ENCODE assay signal across 12 cellular contexts in the genomic region with DNA sequence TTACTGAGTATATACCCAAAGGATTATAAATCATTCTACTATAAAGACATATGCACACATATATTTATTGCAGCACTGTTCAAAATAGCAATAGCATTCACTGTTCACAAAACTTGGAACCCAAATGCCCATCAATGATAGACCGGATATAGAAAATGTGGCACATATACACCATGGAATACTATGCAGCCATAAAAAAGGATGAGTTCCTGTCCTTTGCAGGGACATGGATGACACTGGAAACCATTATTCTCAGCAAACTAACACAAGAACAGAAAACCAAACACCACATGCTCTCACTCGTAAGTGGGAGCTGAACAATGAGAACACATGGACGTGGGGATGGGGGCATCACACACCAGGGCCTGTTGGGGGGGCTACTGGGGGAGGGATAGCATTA. TPM values are rescaled to one million over a fixed set of nuclear protein-coding genes. Genes with fewer than 3 reads are reported as not detected.
"Had no signal": no experiment of that assay in that cellular context is flagged by ENCODE, and none has a peak within 500 bp of the region (broad histone marks: within the 10 kb centered on the region; RNA-seq: fewer than 3 reads in every experiment).

No MANE protein-coding gene starts in this region.

RNA-seq across cellular contexts. Expression of a gene that starts 40.9 kb away (rescaled TPM):
- total RNA-seq: activated naive CD4-positive, alpha-beta T cell treated with anti-CD3 and anti-CD28 coated beads for 36 hours; activated naive CD4-positive, alpha-beta T cell treated with anti-CD3 and anti-CD28 coated beads, Interleukin-2, amount 50 U/mL, for 72 hours; activated naive CD8-positive, alpha-beta T cell treated with anti-CD3 and anti-CD28 coated beads for 36 hours; activated naive CD8-positive, alpha-beta T cell treated with anti-CD3 and anti-CD28 coated beads, Interleukin-2, amount 10 ng/mL, durations not matched to agents 7 days and 5 days; activated T-cell treated with anti-CD3 and anti-CD28 coated beads, Interleukin-2, amount 50 U/mL, for 4 hours; activated T-cell treated with anti-CD3 and anti-CD28 coated beads, Interleukin-2, amount 50 U/mL, for 72 hours; activated T-helper 1 cell treated with anti-CD3 and anti-CD28 coated beads, Interleukin-12 subunit alpha, Interleukin-12 subunit beta, Interleukin-2, Interleukin-4 antibody, amounts not matched to agents 30 ng/mL and 10 ng/mL and 1 ng/mL, durations not matched to agents 14 hours and 24 hours and 36 hours; activated T-helper 17 cell treated with anti-CD3 and anti-CD28 coated beads, Interleukin-2, amount 50 U/mL, for 72 hours; activated T-helper 2 cell treated with anti-CD3 and anti-CD28 coated beads, Interferon-gamma antibody, Interleukin-2, Interleukin-4, amounts not matched to agents 10 μg/mL and 5 μg/mL and 100 μg/mL, durations not matched to agents 14 hours and 24 hours and 36 hours; astrocyte; bronchial epithelial cell; cardiac muscle cell had no signal
- polyA plus RNA-seq: cardiac muscle cell had no signal
